In genomic region chr17:16189791-16190348, GRCh38 we compare ENCODE assay signal across 17 cellular contexts. TPM values are rescaled to one million over a fixed set of nuclear protein-coding genes. Genes with fewer than 3 reads are reported as not detected.
DNase-seq lines count a peak whose midpoint lies in the region; ATAC-seq, FAIRE-seq and TF ChIP-seq lines count a peak whose summit lies in the region.
"Had no signal": no experiment of that assay in that cellular context is flagged by ENCODE, and none has a peak within 500 bp of the region (broad histone marks: within the 10 kb centered on the region; RNA-seq: fewer than 3 reads in every experiment).

No MANE protein-coding gene starts in this region.

- H3K4me3 Mint-ChIP-seq in memory B cell = no peak overlapping the region
- H3K4me3 Mint-ChIP-seq: CD14-positive monocyte, GM23338 had no signal

- intact Hi-C loops in Right ventricle myocardium superior (cut with DNase I) = no loop called here
- intact Hi-C loops in adrenal gland (cut with DNase I) = no loop called here

- TF ChIP-seq POLR2A in adrenal gland (IDR thresholded peaks at IDR 0.05) = no peak

- WGBS in adrenal gland, 4 donors = 53 to 59% (median 55%) methylated on average over 3 of the region's 3 CpGs

- H3K27ac ChIP-seq in right atrium auricular region (peak overlapping the region in 1 of 2 donors; percentile 61), adrenal gland (peak overlapping the region in 4 of 5 donors; percentile 29 to 72 (median 42))

- ATAC-seq in Right ventricle myocardium superior (ENCODE audit: poor library complexity) = peak; percentile 77
- no peak for ATAC-seq in memory B cell (ENCODE audit: low read depth)
- no peak for ATAC-seq in GM21717 (IDR thresholded peaks at IDR 0.05; ENCODE audit: unreplicated experiment)
- ATAC-seq: GM23338, K562 had no signal

- TF ChIP-seq CTCF in right atrium auricular region (IDR thresholded peaks at IDR 0.05) (no peak), adrenal gland (IDR thresholded peaks at IDR 0.05) (no peak)

- DNase-seq in Right ventricle myocardium superior = no peak
- no peak for DNase-seq in right atrium auricular region (ENCODE audit: low spot score)
- peak in 3 of 7 donors; percentile 37 to 61 (median 55) for DNase-seq in adrenal gland
- no peak for DNase-seq in memory B cell (ENCODE audit: low spot score in 2 of 2)
- DNase-seq in effector CD4-positive, alpha-beta T cell = no peak
- DNase-seq in GM19239 (ENCODE audit: insufficient read length, low spot score) = no peak
- no peak for DNase-seq in NCI-H345 (lab: John Stamatoyannopoulos, UW)
- DNase-seq: Calu3, DMS79 treated with DMSO at 0.1 percent for 48 hours, NCI-H1048, SHP77 treated with DMSO at 0.1 percent for 48 hours had no signal

- H3K9me3 ChIP-seq in right atrium auricular region = no peaks in the 10 kb centered on the region
- H3K9me3 ChIP-seq in adrenal gland (replicated peaks in 1 of 3) = no peaks in the 10 kb centered on the region

- no peak overlapping the region for H3K4me3 ChIP-seq in right atrium auricular region
- H3K4me3 ChIP-seq in adrenal gland = no peak overlapping the region
- H3K4me3 ChIP-seq: GM23338, K562 had no signal

- FAIRE-seq in GM19239 (lab: Jason Lieb, UNC) = no peak
- FAIRE-seq: A204.1, G401.6, K562 had no signal

- peaks cover 27% of the 10 kb centered on the region for H3K36me3 Mint-ChIP-seq in memory B cell

- H3K27me3 ChIP-seq in right atrium auricular region (no peaks in the 10 kb centered on the region), adrenal gland (no peaks in the 10 kb centered on the region)

- H3K27me3 Mint-ChIP-seq in memory B cell = no peaks in the 10 kb centered on the region

- no peaks in the 10 kb centered on the region for H3K9me3 Mint-ChIP-seq in memory B cell
- H3K9me3 Mint-ChIP-seq: GM23338 had no signal

- H3K4me1 ChIP-seq in right atrium auricular region = peaks cover 0 to 15% of the 10 kb centered on the region in 2 donors
- peaks cover 5 to 31% of the 10 kb centered on the region in 2 donors for H3K4me1 ChIP-seq in adrenal gland (replicated peaks in 1 of 2)

- H3K36me3 ChIP-seq in right atrium auricular region = peaks cover 27% of the 10 kb centered on the region
- peaks cover 0 to 34% of the 10 kb centered on the region in 2 donors for H3K36me3 ChIP-seq in adrenal gland (replicated peaks in 1 of 2)

- peak overlapping the region; percentile 62 for H3K27ac Mint-ChIP-seq in memory B cell

- H3K4me1 Mint-ChIP-seq in memory B cell = peaks cover 7% of the 10 kb centered on the region
- H3K4me1 Mint-ChIP-seq: CD14-positive monocyte, GM23338 had no signal

RNA-seq across cellular contexts. Expression of gene NCOR1, which starts 25.5 kb away (rescaled TPM):
- total RNA-seq in Right ventricle myocardium superior (61.4 TPM), right atrium auricular region (10 to 100 TPM; 79.7 to 84.3 TPM), adrenal gland (100 to 1,000 TPM in 3 of 8 donors, 10 to 100 TPM in 5; 76.4 to 172 (median 97.6) TPM)
- polyA plus RNA-seq in adrenal gland = 100 to 1,000 TPM in 1 of 3 donors, 10 to 100 TPM in 2; 66.2 to 135 (median 91.1) TPM

RNA-seq across cellular contexts. Expression of gene PIGL, which starts 27.1 kb away (rescaled TPM):
- total RNA-seq in Right ventricle myocardium superior (8.2 TPM), right atrium auricular region (10 to 100 TPM; 10.3 to 14.0 TPM), adrenal gland (100 to 1,000 TPM in 1 of 8 donors, 10 to 100 TPM in 7; 10.3 to 102 (median 28.2) TPM)
- 10 to 100 TPM; 12.0 to 58.8 (median 48.5) TPM for polyA plus RNA-seq in adrenal gland
